1 cellular context compared by ENCODE assay signal in genomic region chr4:169010125-169011023, GRCh38.
A peak's percentile ranks its signal among the peaks of the same experiment; 100 is the strongest.
TF ChIP-seq lines count a peak whose summit lies in the region.

Gene CBR4, minus strand, starts transcription at chr4:169010255. Its CDS starts 166 bp downstream, at chr4:169010089.

TF ChIP-seq in HepG2, 621 proteins besides CTCF, POLR2A, EP300 and RAD21 (continued from another document and continues in another):
- TF ChIP-seq ZNF407 (CRISPR knock-in tag; IDR thresholded peaks at IDR 0.05; ENCODE audit: not compliant biosample characterization) (peak; percentile 48), ZNF430 (CRISPR knock-in tag; IDR thresholded peaks at IDR 0.05) (peak; percentile 39; the same call in 1 of the 2 replicates), FUBP1 (CRISPR knock-in tag; IDR thresholded peaks at IDR 0.05; ENCODE audit: borderline replicate concordance) (peak; percentile 93; the same call in 1 of the 2 replicates), THAP7 (CRISPR knock-in tag; IDR thresholded peaks at IDR 0.05) (peak; percentile 49; the same call in 1 of the 2 replicates), ZGPAT (CRISPR knock-in tag; IDR thresholded peaks at IDR 0.05) (no peak), KAT8 (CRISPR knock-in tag; IDR thresholded peaks at IDR 0.05) (peak; percentile 77), ZBTB20 (CRISPR knock-in tag; IDR thresholded peaks at IDR 0.05; ENCODE audit: borderline replicate concordance, low read depth) (no peak), ZC3H4 (CRISPR knock-in tag; IDR thresholded peaks at IDR 0.05; ENCODE audit: borderline replicate concordance) (no peak), KLF11 (CRISPR knock-in tag; IDR thresholded peaks at IDR 0.05) (no peak), MXI1 (IDR thresholded peaks at IDR 0.05; ENCODE audit: borderline replicate concordance, low read depth, low read length) (peak; percentile 48; the same call in 1 of the 3 replicates), ETS1 (CRISPR knock-in tag; IDR thresholded peaks at IDR 0.05) (no peak), ZNF414 (CRISPR knock-in tag; IDR thresholded peaks at IDR 0.05) (0 out of 2 replicates have a peak, but pooled peaks have one; percentile 33), SETDB1 (CRISPR knock-in tag; IDR thresholded peaks at IDR 0.05; ENCODE audit: borderline replicate concordance) (no peak), ZNF30 (CRISPR knock-in tag; IDR thresholded peaks at IDR 0.05) (no peak), TFDP2 (CRISPR knock-in tag; IDR thresholded peaks at IDR 0.05) (peak; percentile 76; the same call in 1 of the 2 replicates), PBX3 (CRISPR knock-in tag; IDR thresholded peaks at IDR 0.05; ENCODE audit: borderline replicate concordance) (no peak), HNRNPLL (IDR thresholded peaks at IDR 0.05; ENCODE audit: low read depth, low read length, poor library complexity, severe bottlenecking) (peak; percentile 63), ZNF512 (CRISPR knock-in tag; IDR thresholded peaks at IDR 0.05) (no peak), ZHX1 (CRISPR knock-in tag; IDR thresholded peaks at IDR 0.05; ENCODE audit: low read depth) (0 out of 2 replicates have a peak, but pooled peaks have one; percentile 48), DNMT3B (CRISPR knock-in tag; conservative IDR thresholded peaks at IDR 0.05) (0 out of 2 replicates have a peak, but pooled peaks have one; percentile 54), ZNF530 (CRISPR knock-in tag; IDR thresholded peaks at IDR 0.05; ENCODE audit: low read depth) (no peak), KMT2B (CRISPR knock-in tag; IDR thresholded peaks at IDR 0.05) (peak; percentile 33; the same call in 1 of the 2 replicates), ZUFSP (CRISPR knock-in tag; IDR thresholded peaks at IDR 0.05; ENCODE audit: borderline replicate concordance) (no peak), CEBPG (CRISPR knock-in tag; IDR thresholded peaks at IDR 0.05) (no peak)
